ENCODE assay signal across 1 cellular context in the genomic region with DNA sequence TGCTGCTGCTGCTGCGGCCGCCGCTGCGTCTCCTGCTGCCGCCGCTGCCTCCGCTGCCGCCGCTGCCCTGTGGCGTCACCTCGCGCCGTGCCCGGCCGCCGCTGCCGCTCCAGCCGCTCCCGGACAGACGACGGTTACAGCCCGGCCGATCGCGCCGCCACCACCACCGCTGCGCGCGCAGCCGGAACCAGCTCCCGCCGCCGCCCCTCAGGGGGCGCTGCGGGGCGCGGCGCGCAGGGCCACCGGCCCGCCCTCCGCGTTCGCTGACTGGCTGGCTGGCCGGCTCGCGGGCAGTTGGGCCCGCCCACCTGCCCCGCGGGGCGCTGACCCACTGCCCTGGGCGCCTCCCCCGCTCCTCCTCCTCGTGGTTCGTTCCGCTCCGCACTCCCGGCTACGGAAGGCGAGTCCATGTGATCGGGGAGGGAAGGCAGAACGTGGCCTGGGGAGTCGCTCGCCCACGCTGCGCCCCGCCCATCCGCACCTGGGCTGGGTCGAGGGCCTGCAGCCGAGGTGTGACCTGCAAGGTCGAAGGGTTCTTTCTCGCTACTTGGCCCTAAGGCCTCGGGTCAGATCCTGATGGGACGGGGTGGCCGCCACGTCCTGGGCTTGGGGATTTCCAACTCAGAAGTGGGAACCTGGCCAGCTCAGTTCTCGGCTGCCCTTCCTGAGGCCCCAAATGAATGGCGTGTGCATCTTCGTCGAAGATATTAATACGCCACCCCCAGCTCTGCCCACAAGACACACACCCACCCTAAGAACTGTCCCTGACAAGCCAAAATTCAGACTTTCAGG.
A peak's percentile ranks its signal among the peaks of the same experiment; 100 is the strongest.
TF ChIP-seq lines count a peak whose summit lies in the region.

A gene (minus strand): TSS at position 185 of the 792 bp plus-strand sequence. CDS start 19,303 bp downstream, outside the sequence.

TF ChIP-seq in HepG2, 621 proteins besides CTCF, POLR2A, EP300 and RAD21 (continued from another document and continues in another):
- TF ChIP-seq, protein P1, sequence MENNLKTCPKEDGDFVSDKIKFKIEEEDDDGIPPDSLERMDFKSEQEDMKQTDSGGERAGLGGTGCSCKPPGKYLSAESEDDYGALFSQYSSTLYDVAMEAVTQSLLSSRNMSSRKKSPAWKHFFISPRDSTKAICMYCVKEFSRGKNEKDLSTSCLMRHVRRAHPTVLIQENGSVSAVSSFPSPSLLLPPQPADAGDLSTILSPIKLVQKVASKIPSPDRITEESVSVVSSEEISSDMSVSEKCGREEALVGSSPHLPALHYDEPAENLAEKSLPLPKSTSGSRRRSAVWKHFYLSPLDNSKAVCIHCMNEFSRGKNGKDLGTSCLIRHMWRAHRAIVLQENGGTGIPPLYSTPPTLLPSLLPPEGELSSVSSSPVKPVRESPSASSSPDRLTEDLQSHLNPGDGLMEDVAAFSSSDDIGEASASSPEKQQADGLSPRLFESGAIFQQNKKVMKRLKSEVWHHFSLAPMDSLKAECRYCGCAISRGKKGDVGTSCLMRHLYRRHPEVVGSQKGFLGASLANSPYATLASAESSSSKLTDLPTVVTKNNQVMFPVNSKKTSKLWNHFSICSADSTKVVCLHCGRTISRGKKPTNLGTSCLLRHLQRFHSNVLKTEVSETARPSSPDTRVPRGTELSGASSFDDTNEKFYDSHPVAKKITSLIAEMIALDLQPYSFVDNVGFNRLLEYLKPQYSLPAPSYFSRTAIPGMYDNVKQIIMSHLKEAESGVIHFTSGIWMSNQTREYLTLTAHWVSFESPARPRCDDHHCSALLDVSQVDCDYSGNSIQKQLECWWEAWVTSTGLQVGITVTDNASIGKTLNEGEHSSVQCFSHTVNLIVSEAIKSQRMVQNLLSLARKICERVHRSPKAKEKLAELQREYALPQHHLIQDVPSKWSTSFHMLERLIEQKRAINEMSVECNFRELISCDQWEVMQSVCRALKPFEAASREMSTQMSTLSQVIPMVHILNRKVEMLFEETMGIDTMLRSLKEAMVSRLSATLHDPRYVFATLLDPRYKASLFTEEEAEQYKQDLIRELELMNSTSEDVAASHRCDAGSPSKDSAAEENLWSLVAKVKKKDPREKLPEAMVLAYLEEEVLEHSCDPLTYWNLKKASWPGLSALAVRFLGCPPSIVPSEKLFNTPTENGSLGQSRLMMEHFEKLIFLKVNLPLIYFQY (CRISPR knock-in tag; IDR thresholded peaks at IDR 0.05; ENCODE audit: borderline replicate concordance): peak; percentile 96
- TF ChIP-seq ZNF720 (CRISPR knock-in tag; IDR thresholded peaks at IDR 0.05) (peak; percentile 87; the same call in 1 of the 2 replicates), ZNF326 (CRISPR knock-in tag; IDR thresholded peaks at IDR 0.05; ENCODE audit: borderline replicate concordance) (no peak), ZNF34 (CRISPR knock-in tag; IDR thresholded peaks at IDR 0.05; ENCODE audit: borderline replicate concordance) (peak; percentile 93), KAT8 (CRISPR knock-in tag; IDR thresholded peaks at IDR 0.05) (peak; percentile 84), RBM22 (optimal IDR thresholded peaks at IDR 0.05; ENCODE audit: low read length) (no peak), ZNF205 (CRISPR knock-in tag; IDR thresholded peaks at IDR 0.05) (peak; percentile 93), NR2C2 (CRISPR knock-in tag; IDR thresholded peaks at IDR 0.05; ENCODE audit: borderline replicate concordance) (peak; percentile 81; the same call in 1 of the 2 replicates), RFX3 (CRISPR knock-in tag; IDR thresholded peaks at IDR 0.05) (peak; percentile 24; the same call in 1 of the 2 replicates), SIN3A (IDR thresholded peaks at IDR 0.05; ENCODE audit: borderline replicate concordance, low read depth, low read length) (no peak)
- TF ChIP-seq, protein P2, sequence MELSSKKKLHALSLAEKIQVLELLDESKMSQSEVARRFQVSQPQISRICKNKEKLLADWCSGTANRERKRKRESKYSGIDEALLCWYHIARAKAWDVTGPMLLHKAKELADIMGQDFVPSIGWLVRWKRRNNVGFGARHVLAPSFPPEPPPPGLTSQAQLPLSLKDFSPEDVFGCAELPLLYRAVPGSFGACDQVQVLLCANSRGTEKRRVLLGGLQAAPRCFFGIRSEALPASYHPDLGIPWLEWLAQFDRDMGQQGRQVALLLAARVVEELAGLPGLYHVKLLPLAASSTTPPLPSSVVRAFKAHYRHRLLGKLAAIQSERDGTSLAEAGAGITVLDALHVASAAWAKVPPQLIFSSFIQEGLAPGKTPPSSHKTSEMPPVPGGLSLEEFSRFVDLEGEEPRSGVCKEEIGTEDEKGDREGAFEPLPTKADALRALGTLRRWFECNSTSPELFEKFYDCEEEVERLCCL (CRISPR knock-in tag; IDR thresholded peaks at IDR 0.05; ENCODE audit: borderline replicate concordance): peak; percentile 96; the same call in 1 of the 2 replicates
- TF ChIP-seq, protein P3, sequence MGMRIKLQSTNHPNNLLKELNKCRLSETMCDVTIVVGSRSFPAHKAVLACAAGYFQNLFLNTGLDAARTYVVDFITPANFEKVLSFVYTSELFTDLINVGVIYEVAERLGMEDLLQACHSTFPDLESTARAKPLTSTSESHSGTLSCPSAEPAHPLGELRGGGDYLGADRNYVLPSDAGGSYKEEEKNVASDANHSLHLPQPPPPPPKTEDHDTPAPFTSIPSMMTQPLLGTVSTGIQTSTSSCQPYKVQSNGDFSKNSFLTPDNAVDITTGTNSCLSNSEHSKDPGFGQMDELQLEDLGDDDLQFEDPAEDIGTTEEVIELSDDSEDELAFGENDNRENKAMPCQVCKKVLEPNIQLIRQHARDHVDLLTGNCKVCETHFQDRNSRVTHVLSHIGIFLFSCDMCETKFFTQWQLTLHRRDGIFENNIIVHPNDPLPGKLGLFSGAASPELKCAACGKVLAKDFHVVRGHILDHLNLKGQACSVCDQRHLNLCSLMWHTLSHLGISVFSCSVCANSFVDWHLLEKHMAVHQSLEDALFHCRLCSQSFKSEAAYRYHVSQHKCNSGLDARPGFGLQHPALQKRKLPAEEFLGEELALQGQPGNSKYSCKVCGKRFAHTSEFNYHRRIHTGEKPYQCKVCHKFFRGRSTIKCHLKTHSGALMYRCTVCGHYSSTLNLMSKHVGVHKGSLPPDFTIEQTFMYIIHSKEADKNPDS (CRISPR knock-in tag; IDR thresholded peaks at IDR 0.05): peak; percentile 90; the same call in 1 of the 2 replicates
- TF ChIP-seq, protein P4, sequence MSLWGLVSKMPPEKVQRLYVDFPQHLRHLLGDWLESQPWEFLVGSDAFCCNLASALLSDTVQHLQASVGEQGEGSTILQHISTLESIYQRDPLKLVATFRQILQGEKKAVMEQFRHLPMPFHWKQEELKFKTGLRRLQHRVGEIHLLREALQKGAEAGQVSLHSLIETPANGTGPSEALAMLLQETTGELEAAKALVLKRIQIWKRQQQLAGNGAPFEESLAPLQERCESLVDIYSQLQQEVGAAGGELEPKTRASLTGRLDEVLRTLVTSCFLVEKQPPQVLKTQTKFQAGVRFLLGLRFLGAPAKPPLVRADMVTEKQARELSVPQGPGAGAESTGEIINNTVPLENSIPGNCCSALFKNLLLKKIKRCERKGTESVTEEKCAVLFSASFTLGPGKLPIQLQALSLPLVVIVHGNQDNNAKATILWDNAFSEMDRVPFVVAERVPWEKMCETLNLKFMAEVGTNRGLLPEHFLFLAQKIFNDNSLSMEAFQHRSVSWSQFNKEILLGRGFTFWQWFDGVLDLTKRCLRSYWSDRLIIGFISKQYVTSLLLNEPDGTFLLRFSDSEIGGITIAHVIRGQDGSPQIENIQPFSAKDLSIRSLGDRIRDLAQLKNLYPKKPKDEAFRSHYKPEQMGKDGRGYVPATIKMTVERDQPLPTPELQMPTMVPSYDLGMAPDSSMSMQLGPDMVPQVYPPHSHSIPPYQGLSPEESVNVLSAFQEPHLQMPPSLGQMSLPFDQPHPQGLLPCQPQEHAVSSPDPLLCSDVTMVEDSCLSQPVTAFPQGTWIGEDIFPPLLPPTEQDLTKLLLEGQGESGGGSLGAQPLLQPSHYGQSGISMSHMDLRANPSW (CRISPR knock-in tag; IDR thresholded peaks at IDR 0.05; ENCODE audit: borderline replicate concordance): no peak
- TF ChIP-seq, protein P5, sequence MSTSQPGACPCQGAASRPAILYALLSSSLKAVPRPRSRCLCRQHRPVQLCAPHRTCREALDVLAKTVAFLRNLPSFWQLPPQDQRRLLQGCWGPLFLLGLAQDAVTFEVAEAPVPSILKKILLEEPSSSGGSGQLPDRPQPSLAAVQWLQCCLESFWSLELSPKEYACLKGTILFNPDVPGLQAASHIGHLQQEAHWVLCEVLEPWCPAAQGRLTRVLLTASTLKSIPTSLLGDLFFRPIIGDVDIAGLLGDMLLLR (CRISPR knock-in tag; IDR thresholded peaks at IDR 0.05): peak; percentile 97
- TF ChIP-seq, protein P6, sequence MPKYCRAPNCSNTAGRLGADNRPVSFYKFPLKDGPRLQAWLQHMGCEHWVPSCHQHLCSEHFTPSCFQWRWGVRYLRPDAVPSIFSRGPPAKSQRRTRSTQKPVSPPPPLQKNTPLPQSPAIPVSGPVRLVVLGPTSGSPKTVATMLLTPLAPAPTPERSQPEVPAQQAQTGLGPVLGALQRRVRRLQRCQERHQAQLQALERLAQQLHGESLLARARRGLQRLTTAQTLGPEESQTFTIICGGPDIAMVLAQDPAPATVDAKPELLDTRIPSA (CRISPR knock-in tag; IDR thresholded peaks at IDR 0.05; ENCODE audit: borderline replicate concordance): peak; percentile 88; the same call in 1 of the 2 replicates
- TF ChIP-seq, protein P7, sequence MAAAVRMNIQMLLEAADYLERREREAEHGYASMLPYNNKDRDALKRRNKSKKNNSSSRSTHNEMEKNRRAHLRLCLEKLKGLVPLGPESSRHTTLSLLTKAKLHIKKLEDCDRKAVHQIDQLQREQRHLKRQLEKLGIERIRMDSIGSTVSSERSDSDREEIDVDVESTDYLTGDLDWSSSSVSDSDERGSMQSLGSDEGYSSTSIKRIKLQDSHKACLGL (CRISPR knock-in tag; IDR thresholded peaks at IDR 0.05): peak; percentile 99
- TF ChIP-seq, protein P8, sequence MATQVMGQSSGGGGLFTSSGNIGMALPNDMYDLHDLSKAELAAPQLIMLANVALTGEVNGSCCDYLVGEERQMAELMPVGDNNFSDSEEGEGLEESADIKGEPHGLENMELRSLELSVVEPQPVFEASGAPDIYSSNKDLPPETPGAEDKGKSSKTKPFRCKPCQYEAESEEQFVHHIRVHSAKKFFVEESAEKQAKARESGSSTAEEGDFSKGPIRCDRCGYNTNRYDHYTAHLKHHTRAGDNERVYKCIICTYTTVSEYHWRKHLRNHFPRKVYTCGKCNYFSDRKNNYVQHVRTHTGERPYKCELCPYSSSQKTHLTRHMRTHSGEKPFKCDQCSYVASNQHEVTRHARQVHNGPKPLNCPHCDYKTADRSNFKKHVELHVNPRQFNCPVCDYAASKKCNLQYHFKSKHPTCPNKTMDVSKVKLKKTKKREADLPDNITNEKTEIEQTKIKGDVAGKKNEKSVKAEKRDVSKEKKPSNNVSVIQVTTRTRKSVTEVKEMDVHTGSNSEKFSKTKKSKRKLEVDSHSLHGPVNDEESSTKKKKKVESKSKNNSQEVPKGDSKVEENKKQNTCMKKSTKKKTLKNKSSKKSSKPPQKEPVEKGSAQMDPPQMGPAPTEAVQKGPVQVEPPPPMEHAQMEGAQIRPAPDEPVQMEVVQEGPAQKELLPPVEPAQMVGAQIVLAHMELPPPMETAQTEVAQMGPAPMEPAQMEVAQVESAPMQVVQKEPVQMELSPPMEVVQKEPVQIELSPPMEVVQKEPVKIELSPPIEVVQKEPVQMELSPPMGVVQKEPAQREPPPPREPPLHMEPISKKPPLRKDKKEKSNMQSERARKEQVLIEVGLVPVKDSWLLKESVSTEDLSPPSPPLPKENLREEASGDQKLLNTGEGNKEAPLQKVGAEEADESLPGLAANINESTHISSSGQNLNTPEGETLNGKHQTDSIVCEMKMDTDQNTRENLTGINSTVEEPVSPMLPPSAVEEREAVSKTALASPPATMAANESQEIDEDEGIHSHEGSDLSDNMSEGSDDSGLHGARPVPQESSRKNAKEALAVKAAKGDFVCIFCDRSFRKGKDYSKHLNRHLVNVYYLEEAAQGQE (IDR thresholded peaks at IDR 0.05; ENCODE audit: borderline replicate concordance in 1 of 2, low read depth in 1 of 2, low read length in 2 of 2): no peak
- TF ChIP-seq, protein P9, sequence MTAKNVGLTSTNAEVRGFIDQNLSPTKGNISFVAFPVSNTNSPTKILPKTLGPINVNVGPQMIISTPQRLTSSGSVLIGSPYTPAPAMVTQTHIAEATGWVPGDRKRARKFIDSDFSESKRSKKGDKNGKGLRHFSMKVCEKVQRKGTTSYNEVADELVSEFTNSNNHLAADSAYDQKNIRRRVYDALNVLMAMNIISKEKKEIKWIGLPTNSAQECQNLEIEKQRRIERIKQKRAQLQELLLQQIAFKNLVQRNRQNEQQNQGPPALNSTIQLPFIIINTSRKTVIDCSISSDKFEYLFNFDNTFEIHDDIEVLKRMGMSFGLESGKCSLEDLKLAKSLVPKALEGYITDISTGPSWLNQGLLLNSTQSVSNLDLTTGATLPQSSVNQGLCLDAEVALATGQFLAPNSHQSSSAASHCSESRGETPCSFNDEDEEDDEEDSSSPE (CRISPR knock-in tag; IDR thresholded peaks at IDR 0.05): peak; percentile 95
- TF ChIP-seq, protein P10, sequence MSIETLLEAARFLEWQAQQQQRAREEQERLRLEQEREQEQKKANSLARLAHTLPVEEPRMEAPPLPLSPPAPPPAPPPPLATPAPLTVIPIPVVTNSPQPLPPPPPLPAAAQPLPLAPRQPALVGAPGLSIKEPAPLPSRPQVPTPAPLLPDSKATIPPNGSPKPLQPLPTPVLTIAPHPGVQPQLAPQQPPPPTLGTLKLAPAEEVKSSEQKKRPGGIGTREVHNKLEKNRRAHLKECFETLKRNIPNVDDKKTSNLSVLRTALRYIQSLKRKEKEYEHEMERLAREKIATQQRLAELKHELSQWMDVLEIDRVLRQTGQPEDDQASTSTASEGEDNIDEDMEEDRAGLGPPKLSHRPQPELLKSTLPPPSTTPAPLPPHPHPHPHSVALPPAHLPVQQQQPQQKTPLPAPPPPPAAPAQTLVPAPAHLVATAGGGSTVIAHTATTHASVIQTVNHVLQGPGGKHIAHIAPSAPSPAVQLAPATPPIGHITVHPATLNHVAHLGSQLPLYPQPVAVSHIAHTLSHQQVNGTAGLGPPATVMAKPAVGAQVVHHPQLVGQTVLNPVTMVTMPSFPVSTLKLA (IDR thresholded peaks at IDR 0.05): peak; percentile 41
